In genomic region chr2:7225848-7226247, GRCh38 we compare ENCODE assay signal across 22 cellular contexts.
"Had no signal": no experiment of that assay in that cellular context is flagged by ENCODE, and none has a peak within 500 bp of the region (broad histone marks: within the 10 kb centered on the region; RNA-seq: fewer than 3 reads in every experiment).

No MANE protein-coding gene starts in this region.

- DNase-seq: activated CD4-positive, alpha-beta T cell treated with anti-CD3 and anti-CD28 coated beads, Interleukin-2, amount 10 ng/mL, durations not matched to agents 7 days and 5 days; activated CD4-positive, CD25-positive, alpha-beta regulatory T cell; activated CD8-positive, alpha-beta memory T cell treated with anti-CD3 and anti-CD28 coated beads, Interleukin-2, amount 50 U/mL, for 48 hours; activated gamma-delta T cell; activated T-cell treated with anti-CD3 and anti-CD28 coated beads, Interleukin-2, amount 50 U/mL, for 72 hours; amniotic stem cell; body of pancreas; cortex of kidney; effector CD4-positive, alpha-beta T cell; esophagus squamous epithelium; hypothalamus; kidney glomerular epithelial cell; mesendoderm; posterior cingulate gyrus; stimulated activated CD4-positive, alpha-beta T cell treated with anti-CD3 and anti-CD28 coated beads, Interleukin-2, amount 100 ng/mL, for 48 hours; stimulated activated naive CD4-positive, alpha-beta T cell; uterus had no signal

- H3K4me3 Mint-ChIP-seq: activated CD4-positive, alpha-beta T cell treated with anti-CD3 and anti-CD28 coated beads, Interleukin-2, amount 10 ng/mL, durations not matched to agents 7 days and 5 days; activated naive CD8-positive, alpha-beta T cell; activated T-cell treated with anti-CD3 and anti-CD28 coated beads, Interleukin-2, amount 50 U/mL, for 72 hours; central memory CD8-positive, alpha-beta T cell; natural killer cell treated with Interleukin-12 subunit alpha and Interleukin-12 subunit beta and Interleukin-15 and Interleukin-18, amount 100 ng/mL, for 72 hours had no signal

- H3K36me3 ChIP-seq: esophagus squamous epithelium, right atrium auricular region, tibial nerve, uterus had no signal

- H3K9me3 ChIP-seq: body of pancreas, esophagus squamous epithelium, right atrium auricular region had no signal

- H3K9me3 Mint-ChIP-seq: central memory CD8-positive, alpha-beta T cell; natural killer cell treated with Interleukin-12 subunit alpha and Interleukin-12 subunit beta and Interleukin-15 and Interleukin-18, amount 100 ng/mL, for 72 hours had no signal

- H3K36me3 Mint-ChIP-seq: natural killer cell treated with Interleukin-12 subunit alpha and Interleukin-12 subunit beta and Interleukin-15 and Interleukin-18, amount 100 ng/mL, for 72 hours had no signal

- H3K27me3 Mint-ChIP-seq: activated CD4-positive, alpha-beta T cell treated with anti-CD3 and anti-CD28 coated beads, Interleukin-2, amount 10 ng/mL, durations not matched to agents 7 days and 5 days had no signal

- H3K4me1 ChIP-seq: esophagus squamous epithelium, right atrium auricular region, tibial nerve, uterus had no signal

- H3K27ac Mint-ChIP-seq: activated CD4-positive, alpha-beta T cell treated with anti-CD3 and anti-CD28 coated beads, Interleukin-2, amount 10 ng/mL, durations not matched to agents 7 days and 5 days; activated naive CD8-positive, alpha-beta T cell; activated T-cell treated with anti-CD3 and anti-CD28 coated beads, Interleukin-2, amount 50 U/mL, for 72 hours; natural killer cell treated with Interleukin-12 subunit alpha and Interleukin-12 subunit beta and Interleukin-15 and Interleukin-18, amount 100 ng/mL, for 72 hours had no signal

- H3K27me3 ChIP-seq: body of pancreas, esophagus squamous epithelium, right atrium auricular region, tibial nerve, uterus had no signal

- ATAC-seq: activated T-cell treated with anti-CD3 and anti-CD28 coated beads, Interleukin-2, amount 50 U/mL, for 72 hours; body of pancreas; natural killer cell treated with Interleukin-12 subunit alpha and Interleukin-12 subunit beta and Interleukin-15 and Interleukin-18, amount 100 ng/mL, for 72 hours had no signal

- H3K27ac ChIP-seq: body of pancreas, esophagus squamous epithelium, right atrium auricular region, tibial nerve, uterus had no signal

- H3K4me3 ChIP-seq: body of pancreas, esophagus squamous epithelium, right atrium auricular region, tibial nerve, uterus had no signal

- H3K4me1 Mint-ChIP-seq: activated CD4-positive, alpha-beta T cell treated with anti-CD3 and anti-CD28 coated beads, Interleukin-2, amount 10 ng/mL, durations not matched to agents 7 days and 5 days; central memory CD8-positive, alpha-beta T cell had no signal
